8 cellular contexts compared by ENCODE assay signal in the genomic region with DNA sequence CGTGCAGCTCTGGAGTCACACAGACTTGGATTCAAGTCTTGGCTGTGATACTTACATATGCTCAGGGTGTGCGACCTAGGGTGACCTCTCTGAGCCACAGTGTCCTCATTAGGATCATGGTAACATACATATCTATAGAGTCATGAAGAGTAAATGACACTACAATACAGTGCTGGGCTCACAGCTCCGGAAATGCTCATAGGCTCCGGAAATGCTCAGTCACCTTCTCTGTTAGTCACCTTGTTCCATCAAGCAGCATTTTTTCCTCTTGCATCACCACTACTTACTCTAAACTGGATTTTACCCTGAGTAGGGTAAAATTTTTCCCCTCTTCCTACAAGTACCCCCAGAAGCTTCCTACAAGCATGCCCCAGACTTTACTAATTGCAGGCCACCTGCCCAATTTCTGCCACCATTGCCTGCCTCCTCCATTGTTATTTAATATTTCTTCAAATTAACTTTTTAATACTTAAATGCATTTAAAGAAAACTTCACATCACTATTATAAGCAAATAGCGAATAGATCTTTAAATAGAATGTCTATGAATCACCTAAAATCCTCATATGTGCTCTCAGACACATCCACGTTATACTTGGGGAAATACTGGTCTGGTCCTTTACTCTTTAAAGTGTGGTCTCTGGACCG.
A peak's percentile ranks its signal among the peaks of the same experiment; 100 is the strongest.
DNase-seq lines count a peak whose midpoint lies in the region; ATAC-seq and TF ChIP-seq lines count a peak whose summit lies in the region.

No MANE protein-coding gene starts in this region.

- H3K4me3 Mint-ChIP-seq in activated CD4-positive, alpha-beta memory T cell treated with anti-CD3 and anti-CD28 coated beads for 36 hours: peak overlapping the region; percentile 27

- H3K9me3 ChIP-seq in adrenal gland (replicated peaks in 1 of 3): no peaks in the 10 kb centered on the region

- no peak overlapping the region for H3K4me3 ChIP-seq in fibroblast of mammary gland (ENCODE audit: control insufficient read depth, low read depth, low read length)
- H3K4me3 ChIP-seq in adrenal gland: no peak overlapping the region

- CTCF ChIA-PET in activated CD4-positive, alpha-beta memory T cell treated with anti-CD3 and anti-CD28 coated beads for 36 hours (lab: Charles Lee): interaction anchor here (0.8 kb wide), 1 partner anchor 310 kb away, joined by 3 read pairs; no protein-coding TSS in a partner anchor

- intact Hi-C loops in activated CD4-positive, alpha-beta memory T cell treated with anti-CD3 and anti-CD28 coated beads for 36 hours (cut with micrococcal nuclease): loop anchor here (1.0 to 2.0 kb wide), 4 partner anchors 35 to 116 kb away; no protein-coding TSS in a partner anchor
- intact Hi-C loops in adrenal gland (cut with DNase I): no loop called here

- TF ChIP-seq POLR2A in adrenal gland (IDR thresholded peaks at IDR 0.05): no peak

- H3K4me1 Mint-ChIP-seq in activated CD4-positive, alpha-beta memory T cell treated with anti-CD3 and anti-CD28 coated beads for 36 hours (ENCODE audit: low read depth): peaks cover 22% of the 10 kb centered on the region

- H3K36me3 Mint-ChIP-seq in activated CD4-positive, alpha-beta memory T cell treated with anti-CD3 and anti-CD28 coated beads for 36 hours: no peaks in the 10 kb centered on the region

- H3K27me3 Mint-ChIP-seq in activated CD4-positive, alpha-beta memory T cell treated with anti-CD3 and anti-CD28 coated beads for 36 hours: no peaks in the 10 kb centered on the region

- H3K9me3 Mint-ChIP-seq in activated CD4-positive, alpha-beta memory T cell treated with anti-CD3 and anti-CD28 coated beads for 36 hours: no peaks in the 10 kb centered on the region

- H3K4me1 ChIP-seq in adrenal gland (replicated peaks in 1 of 2): no peaks in the 10 kb centered on the region

- no peak for ATAC-seq in HG02884 (IDR thresholded peaks at IDR 0.05; ENCODE audit: unreplicated experiment)
- no peak for ATAC-seq in HG02870 (IDR thresholded peaks at IDR 0.05; ENCODE audit: unreplicated experiment)

- H3K27ac Mint-ChIP-seq in activated CD4-positive, alpha-beta memory T cell treated with anti-CD3 and anti-CD28 coated beads for 36 hours: peak overlapping the region; percentile 85

- H3K36me3 ChIP-seq in adrenal gland (replicated peaks in 1 of 2): no peaks in the 10 kb centered on the region

- WGBS in adrenal gland, 4 donors: 79 to 94% (median 83%) methylated on average over 7 of the region's 7 CpGs

- H3K27me3 ChIP-seq in adrenal gland: no peaks in the 10 kb centered on the region

- POLR2A ChIA-PET in activated CD4-positive, alpha-beta memory T cell treated with anti-CD3 and anti-CD28 coated beads for 36 hours (lab: Charles Lee): interaction anchor here (0.7 kb wide), 1 partner anchor 120 kb away, joined by 3 read pairs; no protein-coding TSS in a partner anchor

- DNase-seq in HS-5 (ENCODE audit: low read depth) (peak; percentile 96), fibroblast of mammary gland (ENCODE audit: low read depth) (peak; percentile 89), adrenal gland (no peak), NCI-H1105 (lab: John Stamatoyannopoulos, UW) (no peak)
- peak; percentile 84 for DNase-seq in activated CD4-positive, alpha-beta memory T cell treated with anti-CD3 and anti-CD28 coated beads for 36 hours
- peak; percentile 1 for DNase-seq in stimulated activated CD8-positive, alpha-beta memory T cell treated with anti-CD3 and anti-CD28 coated beads, Interleukin-4, amount 100 ng/mL, for 24 hours (ENCODE audit: low read depth)

- TF ChIP-seq CTCF in fibroblast of mammary gland (conservative IDR thresholded peaks at IDR 0.05; ENCODE audit: control insufficient read depth, insufficient read depth, low read depth, low read length) (no peak), adrenal gland (IDR thresholded peaks at IDR 0.05) (no peak)

- H3K27ac ChIP-seq in adrenal gland: no peak overlapping the region

Comparison
In these comparisons a context has a peak if more than half of its experiments do, and no peak if none do; other contexts are left out.
1. DNase-seq: peak in HS-5 (single experiment), activated CD4-positive, alpha-beta memory T cell treated with anti-CD3 and anti-CD28 coated beads for 36 hours (single experiment), fibroblast of mammary gland (single experiment) and stimulated activated CD8-positive, alpha-beta memory T cell treated with anti-CD3 and anti-CD28 coated beads, Interleukin-4, amount 100 ng/mL, for 24 hours (single experiment); none in adrenal gland (0 of 7) and NCI-H1105 (single experiment).